Comparison of ENCODE assay signal across 9 cellular contexts in genomic region chr16:26569793-26570192, GRCh38.
DNase-seq lines count a peak whose midpoint lies in the region; ATAC-seq and TF ChIP-seq lines count a peak whose summit lies in the region.
"Had no signal": no experiment of that assay in that cellular context is flagged by ENCODE, and none has a peak within 500 bp of the region (broad histone marks: within the 10 kb centered on the region; RNA-seq: fewer than 3 reads in every experiment).

No MANE protein-coding gene starts in this region.

- H3K4me1 ChIP-seq in Loucy (ENCODE audit: insufficient read depth, low read length, poor library complexity, severe bottlenecking) (no peaks in the 10 kb centered on the region), neural progenitor cell (no peaks in the 10 kb centered on the region)

- H4K20me1 ChIP-seq in Loucy (ENCODE audit: insufficient read depth, low read length, poor library complexity, severe bottlenecking) = no peaks in the 10 kb centered on the region
- H4K20me1 ChIP-seq in neural progenitor cell (ENCODE audit: low read depth) = no peaks in the 10 kb centered on the region

- peak; percentile 57 for TF ChIP-seq CTCF in Loucy (conservative IDR thresholded peaks at IDR 0.05; ENCODE audit: low read length)
- no peak for TF ChIP-seq CTCF in WTC11 (IDR thresholded peaks at IDR 0.05)
- TF ChIP-seq CTCF in neural progenitor cell (IDR thresholded peaks at IDR 0.05) = peak; percentile 67

- CTCF ChIA-PET in WTC11 (lab: Charles Lee) = interaction anchor here (0.6 to 1.8 kb wide), 19 partner anchors 9 to 1294 kb away, joined by 3 to 32 read pairs (median 3); no protein-coding TSS in a partner anchor

- no peak overlapping the region for H3K27ac ChIP-seq in neural progenitor cell

- DNase-seq in NCI-H82 (lab: John Stamatoyannopoulos, UW) (peak; percentile 40), NCI-H82 treated with DMSO at 0.1 percent for 48 hours (lab: John Stamatoyannopoulos, UW; ENCODE audit: unreplicated experiment) (no peak), WTC11 (ENCODE audit: low spot score) (peak; percentile 36), neural progenitor cell (ENCODE audit: low spot score) (peak; percentile 64)
- no peak for DNase-seq in activated effector memory CD4-positive, alpha-beta T cell treated with Interleukin-2 at 50 U/mL for 16 hours
- DNase-seq: activated CD4-positive, alpha-beta T cell treated with anti-CD3 and anti-CD28 coated beads for 48 hours had no signal

- H3K4me1 Mint-ChIP-seq in WTC11 (peaks cover 4% of the 10 kb centered on the region), neural progenitor cell (peaks cover 5% of the 10 kb centered on the region)

- no peak overlapping the region for H3K9ac ChIP-seq in Loucy (ENCODE audit: low read depth, low read length, poor library complexity, severe bottlenecking)
- H3K9ac ChIP-seq in neural progenitor cell = no peak overlapping the region

- no peaks in the 10 kb centered on the region for H3K9me2 ChIP-seq in Loucy (replicated peaks; ENCODE audit: low read depth, low read length)

- H3K27ac Mint-ChIP-seq in WTC11 (no peak overlapping the region), neural progenitor cell (no peak overlapping the region)

- H3K27me3 Mint-ChIP-seq in WTC11 (ENCODE audit: low read depth) (no peaks in the 10 kb centered on the region), neural progenitor cell (ENCODE audit: insufficient read depth, low read depth) (peaks cover 2% of the 10 kb centered on the region)

- H3K9me3 ChIP-seq in Loucy (ENCODE audit: insufficient read depth, low read depth, low read length) (no peaks in the 10 kb centered on the region; the same call in 1 of the 2 replicates), neural progenitor cell (ENCODE audit: low read depth) (no peaks in the 10 kb centered on the region)

- no peak overlapping the region for H3K4me3 ChIP-seq in Loucy (ENCODE audit: low read length, poor library complexity, severe bottlenecking)
- no peak overlapping the region for H3K4me3 ChIP-seq in neural progenitor cell

- H3K4me3 Mint-ChIP-seq in WTC11 (no peak overlapping the region), neural progenitor cell (no peak overlapping the region)

- H3K79me2 ChIP-seq in Loucy (ENCODE audit: insufficient read depth, low read length) = no peaks in the 10 kb centered on the region
- no peaks in the 10 kb centered on the region for H3K79me2 ChIP-seq in neural progenitor cell (ENCODE audit: low read depth)

- H3K36me3 ChIP-seq in Loucy (ENCODE audit: insufficient read depth, low read length) (no peaks in the 10 kb centered on the region), neural progenitor cell (no peaks in the 10 kb centered on the region)

- no peaks in the 10 kb centered on the region for H3K27me3 ChIP-seq in Loucy (ENCODE audit: insufficient read depth, low read length, poor library complexity, severe bottlenecking)
- no peaks in the 10 kb centered on the region for H3K27me3 ChIP-seq in neural progenitor cell

- H3K9me3 Mint-ChIP-seq in WTC11 = peaks cover 16% of the 10 kb centered on the region
- H3K9me3 Mint-ChIP-seq in neural progenitor cell = peaks cover 2% of the 10 kb centered on the region

- POLR2A ChIA-PET in WTC11 (lab: Charles Lee) = interaction anchor here (0.6 kb wide), 1 partner anchor 832 kb away, joined by 4 read pairs; no protein-coding TSS in a partner anchor

- no peak overlapping the region for H3K4me2 ChIP-seq in Loucy (ENCODE audit: low read depth, low read length, poor library complexity, severe bottlenecking)
- H3K4me2 ChIP-seq in neural progenitor cell = no peak overlapping the region

- peaks cover 10% of the 10 kb centered on the region for H3K36me3 Mint-ChIP-seq in WTC11
- H3K36me3 Mint-ChIP-seq in neural progenitor cell = no peaks in the 10 kb centered on the region

- H3F3A ChIP-seq in Loucy (ENCODE audit: low read depth) = no peaks in the 10 kb centered on the region
- no peaks in the 10 kb centered on the region for H3F3A ChIP-seq in neural progenitor cell (ENCODE audit: low read depth)

- ATAC-seq in WTC11 = peak; percentile 96
- no peak for ATAC-seq in HG02798 (IDR thresholded peaks at IDR 0.05; ENCODE audit: poor library complexity, unreplicated experiment)
- ATAC-seq in HG03442 (IDR thresholded peaks at IDR 0.05; ENCODE audit: unreplicated experiment) = no peak

- no peak overlapping the region for H2AFZ ChIP-seq in Loucy (ENCODE audit: low read length)
- H2AFZ ChIP-seq in neural progenitor cell (replicated peaks) = no peak overlapping the region

TF ChIP-seq in WTC11, 78 proteins besides CTCF, POLR2A, EP300 and RAD21:
- TF ChIP-seq GTF2I (CRISPR knock-in tag; conservative IDR thresholded peaks at IDR 0.05) (peak; percentile 69; the same call in 1 of the 2 replicates), E2F5 (CRISPR knock-in tag; IDR thresholded peaks at IDR 0.05) (no peak), USF1 (CRISPR knock-in tag; IDR thresholded peaks at IDR 0.05) (peak; percentile 67), TEAD1 (CRISPR knock-in tag; IDR thresholded peaks at IDR 0.05) (peak; percentile 47; the same call in 1 of the 2 replicates), USF2 (CRISPR knock-in tag; IDR thresholded peaks at IDR 0.05) (peak; percentile 69)

Comparison
In these comparisons a context has a peak if more than half of its experiments do, and no peak if none do; other contexts are left out.
1. DNase-seq: peak in NCI-H82 (single experiment), WTC11 (single experiment) and neural progenitor cell (single experiment); none in NCI-H82 treated with DMSO at 0.1 percent for 48 hours (single experiment) and activated effector memory CD4-positive, alpha-beta T cell treated with Interleukin-2 at 50 U/mL for 16 hours (single experiment).